8 cellular contexts compared by ENCODE assay signal in the genomic region with DNA sequence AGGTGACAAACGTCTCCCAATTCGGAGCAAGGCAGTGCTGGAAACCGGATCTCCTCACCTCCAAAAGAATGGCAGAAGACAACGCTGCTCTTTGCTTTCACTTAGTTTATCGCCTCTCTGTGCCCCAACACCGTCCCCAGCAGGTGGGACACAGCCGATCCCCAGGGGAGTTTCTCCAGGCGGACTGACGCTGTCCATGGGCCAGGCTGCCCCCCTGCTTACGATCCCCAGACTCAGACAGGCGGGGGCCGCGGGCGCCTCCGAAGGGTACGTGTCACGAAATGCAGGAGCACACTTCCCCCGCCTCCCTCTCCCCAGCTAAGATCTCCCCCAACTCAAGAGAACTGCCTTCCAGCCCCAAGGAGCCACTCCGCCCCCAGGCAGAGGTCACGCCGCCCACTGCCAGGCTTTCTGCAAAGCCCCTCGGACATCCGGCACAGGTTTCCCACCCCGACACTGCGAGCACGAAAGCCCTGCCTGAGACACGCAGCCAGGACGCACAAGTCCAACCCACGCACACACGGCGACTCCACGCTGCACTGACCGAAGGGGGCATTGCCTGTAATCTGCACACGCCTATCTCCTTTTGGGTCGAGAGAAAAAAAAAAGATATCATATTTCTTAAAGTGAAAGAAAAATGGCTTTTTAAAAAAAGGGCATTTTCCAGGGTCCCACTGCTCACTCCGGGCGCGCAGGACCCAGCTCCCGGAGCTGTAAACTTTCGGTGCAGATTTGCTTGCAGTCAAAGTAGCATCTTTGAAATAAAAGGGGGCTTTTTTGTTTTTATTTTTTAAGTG. TPM values are rescaled to one million over a fixed set of nuclear protein-coding genes. Genes with fewer than 3 reads are reported as not detected.
A peak's percentile ranks its signal among the peaks of the same experiment; 100 is the strongest.
DNase-seq lines count a peak whose midpoint lies in the region; ATAC-seq and TF ChIP-seq lines count a peak whose summit lies in the region.

No MANE protein-coding gene starts in this region.

- CTCF ChIA-PET in OCI-LY7 (lab: Charles Lee; ENCODE audit: unreplicated experiment), result no interaction called here

- H3K4me1 ChIP-seq in right atrium auricular region (peaks cover 0 to 43% of the 10 kb centered on the region in 2 donors), parathyroid adenoma (peaks cover 4% of the 10 kb centered on the region), OCI-LY7 (ENCODE audit: insufficient read depth, low read length, poor library complexity, severe bottlenecking) (no peaks in the 10 kb centered on the region)

- in situ Hi-C loops in GM13977 (cut with MboI; ENCODE audit: low pct_unique_long_range_greater_than_20kb, low sequenced_read_pairs, unreplicated experiment), result no loop called here

- intact Hi-C loops in OCI-LY7 (cut with micrococcal nuclease; ENCODE audit: unreplicated experiment), result no loop called here

- ATAC-seq in HG02970 (IDR thresholded peaks at IDR 0.05; ENCODE audit: low FRiP score, unreplicated experiment), result no peak

- H3K9me3 ChIP-seq in right atrium auricular region (no peaks in the 10 kb centered on the region), parathyroid adenoma (ENCODE audit: control insufficient read depth, low read length) (no peaks in the 10 kb centered on the region), OCI-LY7 (ENCODE audit: low read length) (no peaks in the 10 kb centered on the region)

- peak overlapping the region; percentile 84 for H2AFZ ChIP-seq in parathyroid adenoma
- H2AFZ ChIP-seq in OCI-LY7 (ENCODE audit: low read length), result no peak overlapping the region

- H3K79me2 ChIP-seq in parathyroid adenoma, result no peaks in the 10 kb centered on the region
- H3K79me2 ChIP-seq in OCI-LY7 (ENCODE audit: insufficient read depth, low read depth, low read length), result no peaks in the 10 kb centered on the region

- H3K36me3 ChIP-seq in right atrium auricular region, result peaks cover 28% of the 10 kb centered on the region
- no peaks in the 10 kb centered on the region for H3K36me3 ChIP-seq in parathyroid adenoma (ENCODE audit: control insufficient read depth, insufficient read depth, low read length)
- no peaks in the 10 kb centered on the region for H3K36me3 ChIP-seq in OCI-LY7 (ENCODE audit: insufficient read depth, low read length)

- H3K4me2 ChIP-seq in parathyroid adenoma (ENCODE audit: low read length) (peak overlapping the region; percentile 84), OCI-LY7 (ENCODE audit: low read length) (no peak overlapping the region)

- no peaks in the 10 kb centered on the region for H4K20me1 ChIP-seq in OCI-LY7 (ENCODE audit: insufficient read depth, low read length)

- TF ChIP-seq CTCF in GM13977 (IDR thresholded peaks at IDR 0.05; ENCODE audit: extremely low read depth, insufficient read depth, missing control alignments), result no peak
- TF ChIP-seq CTCF in right atrium auricular region (IDR thresholded peaks at IDR 0.05), result peak in 1 of 2 donors; percentile 63
- TF ChIP-seq CTCF in parathyroid adenoma (IDR thresholded peaks at IDR 0.05), result no peak
- no peak for TF ChIP-seq CTCF in OCI-LY7 (conservative IDR thresholded peaks at IDR 0.05; ENCODE audit: low read length)

- BruUV-seq in OCI-LY7 (replicated peaks; lab: Mats Ljungman, UMichigan), result no TSS peak

- POLR2A ChIA-PET in OCI-LY7 (lab: Charles Lee), result interaction anchor here (0.6 kb wide), 1 partner anchor 70 kb away, joined by 3 read pairs; no protein-coding TSS in a partner anchor

- H3K9ac ChIP-seq in parathyroid adenoma, result no peak overlapping the region

- no peaks in the 10 kb centered on the region for H3K27me3 ChIP-seq in right atrium auricular region
- H3K27me3 ChIP-seq in parathyroid adenoma (ENCODE audit: control insufficient read depth, insufficient read depth, low read length), result no peaks in the 10 kb centered on the region

- H3K27ac ChIP-seq in right atrium auricular region (peak overlapping the region; percentile 97 to 99), parathyroid adenoma (peak overlapping the region; percentile 89), OCI-LY7 (ENCODE audit: low read depth, low read length, poor library complexity, severe bottlenecking) (no peak overlapping the region)

- H3K9me2 ChIP-seq in OCI-LY7 (ENCODE audit: insufficient read depth, low read length), result no peaks in the 10 kb centered on the region

- DNase-seq in AG08396 (ENCODE audit: low spot score) (peak; percentile 72), GM13977 (ENCODE audit: low spot score) (peak; percentile 56), NCI-H1092 treated with DMSO at 0.1 percent for 48 hours (lab: John Stamatoyannopoulos, UW) (peak; percentile 70), amniotic epithelial cell (ENCODE audit: low read depth) (peak; percentile 86), right atrium auricular region (ENCODE audit: low spot score) (peak; percentile 83), OCI-LY7 (ENCODE audit: low spot score) (no peak)

- H3K4me3 ChIP-seq in right atrium auricular region (peak overlapping the region; percentile 88 to 97), parathyroid adenoma (ENCODE audit: low read depth, low read length) (peak overlapping the region; percentile 87), OCI-LY7 (ENCODE audit: low read depth, low read length, poor library complexity, severe bottlenecking) (no peak overlapping the region)

RNA-seq across cellular contexts. Expression of a gene that starts 1.9 kb away (rescaled TPM):
- total RNA-seq in right atrium auricular region (10 to 100 TPM; 33.1 to 38.9 TPM), OCI-LY7 (2022) (not detected in 2 replicates)
- total RNA-seq in OCI-LY7 (2014; rRNA removed; shearing (Covaris generic)), result not detected in 2 replicates

Comparison
In these comparisons a context has a peak if more than half of its experiments do, and no peak if none do; other contexts are left out.
1. RNA of a gene that starts 1.9 kb away (total RNA-seq): 33.1 to 38.9 TPM in right atrium auricular region; not detected in OCI-LY7; every median in the first group is over 10 times any median in the second.